16 cellular contexts compared by ENCODE assay signal in the genomic region with DNA sequence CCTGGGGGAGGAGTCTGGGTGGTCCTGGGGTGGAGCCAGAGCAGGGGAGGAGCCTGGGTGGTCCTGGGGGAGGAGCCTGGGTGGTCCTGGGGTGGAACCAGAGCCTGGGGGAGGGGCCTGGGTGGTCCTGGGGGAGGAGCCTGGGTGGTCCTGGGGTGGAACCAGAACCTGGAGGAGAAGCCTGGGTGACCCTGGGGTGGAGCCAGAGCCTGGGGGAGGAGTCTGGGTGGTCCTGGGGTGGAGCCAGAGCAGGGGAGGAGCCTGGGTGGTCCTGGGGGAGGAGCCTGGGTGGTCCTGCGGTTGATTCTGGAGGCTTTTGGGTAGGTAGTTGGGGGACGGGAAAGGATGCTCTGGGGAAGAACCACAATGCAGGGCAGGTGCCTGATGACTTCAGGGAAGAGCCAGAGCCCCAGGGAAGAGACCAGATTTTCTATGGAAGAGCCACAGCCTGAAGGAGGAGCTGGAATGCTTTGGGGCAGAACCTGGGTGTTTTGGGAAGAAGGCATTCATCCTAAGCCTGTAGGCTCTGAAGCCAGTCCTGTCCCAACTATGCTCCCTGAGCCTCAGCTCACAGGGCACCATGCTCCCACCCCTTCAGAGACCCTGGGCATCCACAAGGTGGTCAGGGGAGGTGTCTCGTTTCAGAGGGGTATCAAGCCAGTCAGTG. TPM values are rescaled to one million over a fixed set of nuclear protein-coding genes. Genes with fewer than 3 reads are reported as not detected.
DNase-seq lines count a peak whose midpoint lies in the region; ATAC-seq and TF ChIP-seq lines count a peak whose summit lies in the region.
"Had no signal": no experiment of that assay in that cellular context is flagged by ENCODE, and none has a peak within 500 bp of the region (broad histone marks: within the 10 kb centered on the region; RNA-seq: fewer than 3 reads in every experiment).

No MANE protein-coding gene starts in this region.

- intact Hi-C loops in HCT116 (cut with micrococcal nuclease), result no loop called here
- intact Hi-C loops in Panc1 (cut with micrococcal nuclease; ENCODE audit: unreplicated experiment), result loop anchor here (10.0 kb wide), 1 partner anchor 389 kb away; the partner anchor contains the start of gene GMFG

- H3K27ac ChIP-seq in HCT116 (ENCODE audit: low read depth, low read length), result no peak overlapping the region
- no peak overlapping the region for H3K27ac ChIP-seq in Panc1 (ENCODE audit: low read length)
- H3K27ac ChIP-seq: SJSA1 had no signal

- BruUV-seq in HCT116 (replicated peaks; lab: Mats Ljungman, UMichigan) (no TSS peak), Panc1 (replicated peaks; lab: Mats Ljungman, UMichigan) (no TSS peak)

- H3K4me3 Mint-ChIP-seq in nephron progenitor cell, result no peak overlapping the region
- H3K4me3 Mint-ChIP-seq: CD8-positive, alpha-beta T cell; IgD-negative memory B cell had no signal

- no peaks in the 10 kb centered on the region for H3K27me3 ChIP-seq in HCT116 (ENCODE audit: insufficient read depth, low read length)
- H3K27me3 ChIP-seq in Panc1 (ENCODE audit: control insufficient read depth, insufficient read depth, low read length), result no peaks in the 10 kb centered on the region
- H3K27me3 ChIP-seq: SJSA1 had no signal

- peaks cover 22% of the 10 kb centered on the region for H3K4me1 Mint-ChIP-seq in nephron progenitor cell

- H3K4me3 ChIP-seq in HCT116 (replicated peaks in 1 of 2; ENCODE audit: low read depth in 1 of 2, low read length in 2 of 2) (no peak overlapping the region), Panc1 (ENCODE audit: low read depth in 2 of 2, low read length in 2 of 2) (no peak overlapping the region)
- H3K4me3 ChIP-seq: SJSA1 had no signal

- in situ Hi-C loops in Panc1 (cut with HindIII; ENCODE audit: low pct_unique_long_range_greater_than_20kb, low sequenced_read_pairs), result no loop called here

- RAD21 ChIA-PET in HCT116 (lab: Charles Lee; ENCODE audit: low non-redundant PET in 1 of 2, low total read pairs in 2 of 2, uncharacterized antibody in 2 of 2, unreplicated experiment in 2 of 2), result no interaction called here

- H3K36me3 Mint-ChIP-seq in nephron progenitor cell (ENCODE audit: low read depth), result peaks cover 53% of the 10 kb centered on the region
- H3K36me3 Mint-ChIP-seq: CD8-positive, alpha-beta T cell; IgD-negative memory B cell had no signal

- POLR2A ChIA-PET in HCT116 (lab: Charles Lee) (no interaction called here), Panc1 (lab: Charles Lee) (no interaction called here)

- no peaks in the 10 kb centered on the region for H3K36me3 ChIP-seq in HCT116 (ENCODE audit: control insufficient read depth in 1 of 2, insufficient read depth in 2 of 2, low read length in 2 of 2)
- peaks cover 13% of the 10 kb centered on the region for H3K36me3 ChIP-seq in Panc1 (ENCODE audit: control insufficient read depth, insufficient read depth, low read length)
- H3K36me3 ChIP-seq: SJSA1 had no signal

- TF ChIP-seq CTCF in HCT116 (IDR thresholded peaks at IDR 0.05 in 2 of 3, conservative IDR thresholded peaks at IDR 0.05 in 1 of 3; ENCODE audit: borderline replicate concordance in 1 of 3, insufficient read depth in 1 of 3, low read depth in 2 of 3, low read length in 2 of 3), result no peak
- no peak for TF ChIP-seq CTCF in Panc1 (IDR thresholded peaks at IDR 0.05)
- TF ChIP-seq CTCF in nephron progenitor cell (IDR thresholded peaks at IDR 0.05), result no peak

- H2AFZ ChIP-seq in HCT116 (ENCODE audit: low read depth, low read length, poor library complexity, severe bottlenecking), result no peak overlapping the region

- no peak for TF ChIP-seq POLR2A in HCT116 (IDR thresholded peaks at IDR 0.05; ENCODE audit: borderline replicate concordance, extremely low read depth, insufficient read depth, insufficient read length)

- no peak for TF ChIP-seq RAD21 in HCT116 (IDR thresholded peaks at IDR 0.05; ENCODE audit: low read depth)

- CTCF ChIA-PET in HCT116 (lab: Charles Lee), result no interaction called here
- CTCF ChIA-PET in Panc1 (lab: Charles Lee), result interaction anchor here (0.7 to 1.3 kb wide), 2 partner anchors 15 to 225 kb away, joined by 3 to 14 read pairs; partner anchors contain the start of genes MRPS12 and SARS2

- H4K20me1 ChIP-seq in HCT116 (ENCODE audit: insufficient read depth), result no peaks in the 10 kb centered on the region

- no peak overlapping the region for H3K4me2 ChIP-seq in HCT116 (ENCODE audit: low read length)

- H3K4me1 ChIP-seq in HCT116 (ENCODE audit: control insufficient read depth in 1 of 2, insufficient read depth in 2 of 2, low read length in 2 of 2) (no peaks in the 10 kb centered on the region), Panc1 (ENCODE audit: control insufficient read depth, insufficient read depth, low read length) (no peaks in the 10 kb centered on the region)
- H3K4me1 ChIP-seq: SJSA1 had no signal

- no peaks in the 10 kb centered on the region for H3K27me3 Mint-ChIP-seq in nephron progenitor cell (ENCODE audit: low read depth, poor library complexity)

- no peaks in the 10 kb centered on the region for H3K9me2 ChIP-seq in HCT116 (ENCODE audit: insufficient read depth)

- DNase-seq in HCT116 (ENCODE audit: low read depth, low spot score) (no peak), Panc1 (ENCODE audit: low read depth, low spot score) (no peak), nephron progenitor cell (peak; percentile 25), NCI-H146 (lab: John Stamatoyannopoulos, UW) (no peak)
- DNase-seq: GDM1, NCI-H1048, NCI-H2227 treated with DMSO at 0.1 percent for 48 hours, NCI-H524 treated with DMSO at 0.1 percent for 48 hours, OCI-M1, SW 1271 had no signal

- peaks cover 4% of the 10 kb centered on the region for H3K9me3 Mint-ChIP-seq in nephron progenitor cell
- H3K9me3 Mint-ChIP-seq: CD8-positive, alpha-beta T cell had no signal

- H3K9me3 ChIP-seq in HCT116 (ENCODE audit: control insufficient read depth in 1 of 2, insufficient read depth in 1 of 2, low read depth in 1 of 2, low read length in 2 of 2), result no peaks in the 10 kb centered on the region
- no peaks in the 10 kb centered on the region for H3K9me3 ChIP-seq in Panc1 (ENCODE audit: control insufficient read depth, insufficient read depth, low read depth, low read length)
- H3K9me3 ChIP-seq: SJSA1 had no signal

- H3K79me2 ChIP-seq in HCT116 (ENCODE audit: insufficient read depth, low read length), result no peaks in the 10 kb centered on the region

- no peak overlapping the region for H3K9ac ChIP-seq in HCT116 (ENCODE audit: low read length)

- ATAC-seq in HCT116 (peak; percentile 57), Panc1 (peak; percentile 21), GM21529 (IDR thresholded peaks at IDR 0.05; ENCODE audit: unreplicated experiment) (no peak)
- ATAC-seq: CD8-positive, alpha-beta T cell had no signal

- no peak overlapping the region for H3K27ac Mint-ChIP-seq in nephron progenitor cell
- H3K27ac Mint-ChIP-seq: CD8-positive, alpha-beta T cell; IgD-negative memory B cell had no signal

TF ChIP-seq in HCT116, 20 proteins besides CTCF, POLR2A, EP300 and RAD21:
- TF ChIP-seq ATF3 (IDR thresholded peaks at IDR 0.05), result no peak
- TF ChIP-seq POLR2AphosphoS5 (IDR thresholded peaks at IDR 0.05; ENCODE audit: low read depth, low read length), result no peak
- no peak for TF ChIP-seq EGR1 (IDR thresholded peaks at IDR 0.05; ENCODE audit: low read depth)
TF ChIP-seq in HCT116: peak in this region for 0.

RNA-seq across cellular contexts. Expression of gene MRPS12, which starts 15.0 kb away (rescaled TPM):
- total RNA-seq in HCT116 (2021; ENCODE audit: unreplicated experiment) (97.7 TPM), Panc1 (2021; ENCODE audit: unreplicated experiment) (511 TPM)
- polyA plus RNA-seq in HCT116 (2012), result 63.4 and 69.8 TPM in 2 replicates
- 562 TPM for polyA plus RNA-seq in Panc1 (2012; ENCODE audit: insufficient read length)

RNA-seq across cellular contexts. Expression of gene SARS2, which starts 15.1 kb away (rescaled TPM):
- total RNA-seq in HCT116 (2021; ENCODE audit: unreplicated experiment) (58.2 TPM), Panc1 (2021; ENCODE audit: unreplicated experiment) (186 TPM)
- polyA plus RNA-seq in HCT116 (2012), result 67.5 and 72.1 TPM in 2 replicates
- 160 TPM for polyA plus RNA-seq in Panc1 (2012; ENCODE audit: insufficient read length)

RNA-seq across cellular contexts. Expression of gene FBXO17, which starts 29.8 kb away (rescaled TPM):
- total RNA-seq in HCT116 (2021; ENCODE audit: unreplicated experiment) (18.5 TPM), Panc1 (2021; ENCODE audit: unreplicated experiment) (411 TPM)
- 10.9 and 11.3 TPM in 2 replicates for polyA plus RNA-seq in HCT116 (2012)
- 421 TPM for polyA plus RNA-seq in Panc1 (2012; ENCODE audit: insufficient read length)
- total RNA-seq: CD8-positive, alpha-beta T cell had no signal
- polyA plus RNA-seq: IgD-negative memory B cell had no signal

RNA-seq across cellular contexts. Expression of gene CCER2, which starts 33.7 kb away (rescaled TPM):
- total RNA-seq in HCT116 (2021; ENCODE audit: unreplicated experiment) (1.2 TPM), Panc1 (2021; ENCODE audit: unreplicated experiment) (1.3 TPM)
- 0.85 and 0.92 TPM in 2 replicates for polyA plus RNA-seq in HCT116 (2012)
- polyA plus RNA-seq in Panc1 (2012; ENCODE audit: insufficient read length), result 2.1 TPM
- total RNA-seq: SJSA1 had no signal
- polyA plus RNA-seq: AG04450, BJ, IgD-negative memory B cell had no signal

RNA-seq across cellular contexts. Expression of gene NFKBIB, which starts 45.9 kb away (rescaled TPM):
- 51.2 TPM for total RNA-seq in HCT116 (2021; ENCODE audit: unreplicated experiment)
- 44.6 and 45.8 TPM in 2 replicates for polyA plus RNA-seq in HCT116 (2012)
- 185 TPM for total RNA-seq in Panc1 (2021; ENCODE audit: unreplicated experiment)
- polyA plus RNA-seq in Panc1 (2012; ENCODE audit: insufficient read length), result 222 TPM

Comparison
In these comparisons a context has a peak if more than half of its experiments do, and no peak if none do; other contexts are left out.
1. RNA of gene FBXO17, which starts 29.8 kb away (total RNA-seq): 411 TPM in Panc1 (single experiment); 18.5 TPM in HCT116 (single experiment); every median in the first group is over 10 times any median in the second.